In genomic region chr9:129022037-129022436, GRCh38 we compare ENCODE assay signal across 17 cellular contexts. TPM values are rescaled to one million over a fixed set of nuclear protein-coding genes. Genes with fewer than 3 reads are reported as not detected.
DNase-seq lines count a peak whose midpoint lies in the region; ATAC-seq and TF ChIP-seq lines count a peak whose summit lies in the region.
"Had no signal": no experiment of that assay in that cellular context is flagged by ENCODE, and none has a peak within 500 bp of the region (broad histone marks: within the 10 kb centered on the region; RNA-seq: fewer than 3 reads in every experiment).

No MANE protein-coding gene starts in this region.

- H3K27ac Mint-ChIP-seq in activated CD4-positive, alpha-beta T cell treated with anti-CD3 and anti-CD28 coated beads, Interleukin-2, amount 10 ng/mL, durations not matched to agents 7 days and 5 days = peak overlapping the region; percentile 58
- peak overlapping the region; percentile 87 for H3K27ac Mint-ChIP-seq in glutamatergic neuron (ENCODE audit: unreplicated experiment)
- H3K27ac Mint-ChIP-seq in stimulated activated memory B cell treated with anti-CD40 and anti-IgM and Interleukin-4, amounts not matched to agents 10 μg/mL and 1 μg/mL and 100 μg/mL, for 72 hours = peak overlapping the region; percentile 80
- H3K27ac Mint-ChIP-seq: activated naive CD4-positive, alpha-beta T cell treated with anti-CD3 and anti-CD28 coated beads, Interleukin-2, amount 50 U/mL, for 24 hours had no signal

- H3K9me3 Mint-ChIP-seq in activated CD4-positive, alpha-beta T cell treated with anti-CD3 and anti-CD28 coated beads, Interleukin-2, amount 10 ng/mL, durations not matched to agents 7 days and 5 days = no peaks in the 10 kb centered on the region
- peaks cover 11% of the 10 kb centered on the region for H3K9me3 Mint-ChIP-seq in glutamatergic neuron (ENCODE audit: unreplicated experiment)
- H3K9me3 Mint-ChIP-seq in stimulated activated memory B cell treated with anti-CD40 and anti-IgM and Interleukin-4, amounts not matched to agents 10 μg/mL and 1 μg/mL and 100 μg/mL, for 72 hours = no peaks in the 10 kb centered on the region
- H3K9me3 Mint-ChIP-seq: activated naive CD4-positive, alpha-beta T cell treated with anti-CD3 and anti-CD28 coated beads, Interleukin-2, amount 50 U/mL, for 24 hours; CD4-positive, CD25-positive, alpha-beta regulatory T cell had no signal

- H3K27ac ChIP-seq in RWPE1 = peak overlapping the region; percentile 79
- H3K27ac ChIP-seq: foreskin keratinocyte, GM23248, right atrium auricular region, thyroid gland had no signal

- ATAC-seq in stimulated activated memory B cell treated with anti-CD40 and anti-IgM and Interleukin-4, amounts not matched to agents 10 μg/mL and 1 μg/mL and 100 μg/mL, for 72 hours = no peak
- ATAC-seq: foreskin keratinocyte had no signal

- peaks cover 4% of the 10 kb centered on the region for H3K36me3 Mint-ChIP-seq in activated CD4-positive, alpha-beta T cell treated with anti-CD3 and anti-CD28 coated beads, Interleukin-2, amount 10 ng/mL, durations not matched to agents 7 days and 5 days (ENCODE audit: low read depth)
- no peaks in the 10 kb centered on the region for H3K36me3 Mint-ChIP-seq in glutamatergic neuron (ENCODE audit: unreplicated experiment)
- peaks cover 11% of the 10 kb centered on the region for H3K36me3 Mint-ChIP-seq in stimulated activated memory B cell treated with anti-CD40 and anti-IgM and Interleukin-4, amounts not matched to agents 10 μg/mL and 1 μg/mL and 100 μg/mL, for 72 hours
- H3K36me3 Mint-ChIP-seq: activated naive CD4-positive, alpha-beta T cell treated with anti-CD3 and anti-CD28 coated beads, Interleukin-2, amount 50 U/mL, for 24 hours had no signal

- POLR2A ChIA-PET in activated CD4-positive, alpha-beta T cell treated with anti-CD3 and anti-CD28 coated beads, Interleukin-2, amount 10 ng/mL, durations not matched to agents 7 days and 5 days (lab: Charles Lee) = no interaction called here
- POLR2A ChIA-PET in RWPE1 (lab: Yijun Ruan, JAX; ENCODE audit: low non-redundant PET) = interaction anchor here (0.6 kb wide), 1 partner anchor 102 kb away, joined by 3 read pairs; no protein-coding TSS in a partner anchor

- TF ChIP-seq CTCF in RWPE1 (conservative IDR thresholded peaks at IDR 0.05; ENCODE audit: low read depth) (no peak), glutamatergic neuron (IDR thresholded peaks at IDR 0.05; ENCODE audit: partially characterized antibody, unreplicated experiment) (no peak)

- no peaks in the 10 kb centered on the region for H3K27me3 Mint-ChIP-seq in activated CD4-positive, alpha-beta T cell treated with anti-CD3 and anti-CD28 coated beads, Interleukin-2, amount 10 ng/mL, durations not matched to agents 7 days and 5 days
- H3K27me3 Mint-ChIP-seq in glutamatergic neuron (ENCODE audit: unreplicated experiment) = peaks cover 10% of the 10 kb centered on the region
- no peaks in the 10 kb centered on the region for H3K27me3 Mint-ChIP-seq in stimulated activated memory B cell treated with anti-CD40 and anti-IgM and Interleukin-4, amounts not matched to agents 10 μg/mL and 1 μg/mL and 100 μg/mL, for 72 hours
- H3K27me3 Mint-ChIP-seq: activated naive CD4-positive, alpha-beta T cell treated with anti-CD3 and anti-CD28 coated beads, Interleukin-2, amount 50 U/mL, for 24 hours; CD4-positive, CD25-positive, alpha-beta regulatory T cell had no signal

- CTCF ChIA-PET in activated CD4-positive, alpha-beta T cell treated with anti-CD3 and anti-CD28 coated beads, Interleukin-2, amount 10 ng/mL, durations not matched to agents 7 days and 5 days (lab: Charles Lee) = interaction anchor here (1.0 to 1.7 kb wide), 2 partner anchors 14 to 16 kb away, joined by 4 to 5 read pairs; partner anchors contain the start of gene MIGA2
- CTCF ChIA-PET in RWPE1 (lab: Yijun Ruan, JAX) = interaction anchor here (0.6 to 1.2 kb wide), 2 partner anchors 13 to 15 kb away, joined by 4 to 5 read pairs; no protein-coding TSS in a partner anchor

- DNase-seq in activated CD4-positive, alpha-beta T cell treated with anti-CD3 and anti-CD28 coated beads, Interleukin-2, amount 10 ng/mL, durations not matched to agents 7 days and 5 days = no peak
- no peak for DNase-seq in activated CD4-positive, alpha-beta T cell treated with anti-CD3 and anti-CD28 coated beads for 1 hour
- no peak for DNase-seq in RWPE1 (ENCODE audit: low spot score)
- DNase-seq in glutamatergic neuron = no peak
- no peak for DNase-seq in DMS53 (lab: John Stamatoyannopoulos, UW)
- DNase-seq in SKM-1 (lab: John Stamatoyannopoulos, UW; ENCODE audit: unreplicated experiment) = no peak
- DNase-seq in amygdala (lab: John Stamatoyannopoulos, UW) = no peak
- DNase-seq: caudate nucleus; CD4-positive, CD25-positive, alpha-beta regulatory T cell; foreskin keratinocyte; GM23248; NCI-H2081; NCI-H524; thyroid gland had no signal

- H3K4me3 Mint-ChIP-seq in activated CD4-positive, alpha-beta T cell treated with anti-CD3 and anti-CD28 coated beads, Interleukin-2, amount 10 ng/mL, durations not matched to agents 7 days and 5 days = no peak overlapping the region
- H3K4me3 Mint-ChIP-seq in glutamatergic neuron (ENCODE audit: unreplicated experiment) = peak overlapping the region; percentile 52
- no peak overlapping the region for H3K4me3 Mint-ChIP-seq in stimulated activated memory B cell treated with anti-CD40 and anti-IgM and Interleukin-4, amounts not matched to agents 10 μg/mL and 1 μg/mL and 100 μg/mL, for 72 hours
- H3K4me3 Mint-ChIP-seq: activated naive CD4-positive, alpha-beta T cell treated with anti-CD3 and anti-CD28 coated beads, Interleukin-2, amount 50 U/mL, for 24 hours had no signal

- H3K4me1 Mint-ChIP-seq in activated CD4-positive, alpha-beta T cell treated with anti-CD3 and anti-CD28 coated beads, Interleukin-2, amount 10 ng/mL, durations not matched to agents 7 days and 5 days = peaks cover 35% of the 10 kb centered on the region
- peaks cover 23% of the 10 kb centered on the region for H3K4me1 Mint-ChIP-seq in glutamatergic neuron (ENCODE audit: low read depth, unreplicated experiment)
- peaks cover 37% of the 10 kb centered on the region for H3K4me1 Mint-ChIP-seq in stimulated activated memory B cell treated with anti-CD40 and anti-IgM and Interleukin-4, amounts not matched to agents 10 μg/mL and 1 μg/mL and 100 μg/mL, for 72 hours

RNA-seq across cellular contexts. Expression of gene SH3GLB2, which starts 6.1 kb away (rescaled TPM):
- 100 to 1,000 TPM; 111 to 124 TPM for total RNA-seq in activated CD4-positive, alpha-beta T cell treated with anti-CD3 and anti-CD28 coated beads, Interleukin-2, amount 10 ng/mL, durations not matched to agents 7 days and 5 days
- total RNA-seq in glutamatergic neuron (ENCODE audit: unreplicated experiment) = 143 TPM

RNA-seq across cellular contexts. Expression of gene MIGA2, which starts 14.4 kb away (rescaled TPM):
- total RNA-seq in activated CD4-positive, alpha-beta T cell treated with anti-CD3 and anti-CD28 coated beads, Interleukin-2, amount 10 ng/mL, durations not matched to agents 7 days and 5 days = 10 to 100 TPM; 33.8 to 43.1 TPM
- total RNA-seq in glutamatergic neuron (ENCODE audit: unreplicated experiment) = 40.2 TPM

RNA-seq across cellular contexts. Expression of gene DOLPP1, which starts 58.9 kb away (rescaled TPM):
- 10 to 100 TPM; 19.5 to 19.6 TPM for total RNA-seq in activated CD4-positive, alpha-beta T cell treated with anti-CD3 and anti-CD28 coated beads, Interleukin-2, amount 10 ng/mL, durations not matched to agents 7 days and 5 days
- total RNA-seq in glutamatergic neuron (ENCODE audit: unreplicated experiment) = 44.2 TPM
